Comparison of ENCODE assay signal across 1 cellular context in genomic region chr10:3072641-3073360, GRCh38.
TF ChIP-seq lines count a peak whose summit lies in the region.

No MANE protein-coding gene starts in this region.

TF ChIP-seq in GM12878, 131 proteins besides CTCF, POLR2A, EP300 and RAD21:
- TF ChIP-seq NBN (IDR thresholded peaks at IDR 0.05), result no peak
- no peak for TF ChIP-seq IRF3 (IDR thresholded peaks at IDR 0.05)
- TF ChIP-seq FOXM1 (IDR thresholded peaks at IDR 0.05; ENCODE audit: low read depth, low read length), result no peak
- TF ChIP-seq NFYA (IDR thresholded peaks at IDR 0.05; ENCODE audit: borderline replicate concordance, low read depth, low read length), result no peak
- TF ChIP-seq SREBF1 (IDR thresholded peaks at IDR 0.05; ENCODE audit: low read length), result no peak
- no peak for TF ChIP-seq ZNF207 (IDR thresholded peaks at IDR 0.05; ENCODE audit: borderline replicate concordance)
- no peak for TF ChIP-seq PRDM15 (CRISPR knock-in tag; IDR thresholded peaks at IDR 0.05)
- TF ChIP-seq POLR2AphosphoS5 (IDR thresholded peaks at IDR 0.05; ENCODE audit: low read length), result no peak
- no peak for TF ChIP-seq CBX5 (IDR thresholded peaks at IDR 0.05; ENCODE audit: low read depth)
- no peak for TF ChIP-seq ZBTB4 (CRISPR knock-in tag; IDR thresholded peaks at IDR 0.05)
